In genomic region chr2:213252206-213252605, GRCh38 we compare ENCODE assay signal across 1 cellular context.
TF ChIP-seq lines count a peak whose summit lies in the region.

No MANE protein-coding gene starts in this region.

TF ChIP-seq in WTC11, 78 proteins besides CTCF, POLR2A, EP300 and RAD21 (continued from another document):
- no peak for TF ChIP-seq FOXP4 (CRISPR knock-in tag; IDR thresholded peaks at IDR 0.05)
- no peak for TF ChIP-seq ZNF423 (CRISPR knock-in tag; IDR thresholded peaks at IDR 0.05)
- no peak for TF ChIP-seq STAT6 (CRISPR knock-in tag; conservative IDR thresholded peaks at IDR 0.05; ENCODE audit: low read depth)
- no peak for TF ChIP-seq E2F1 (CRISPR knock-in tag; IDR thresholded peaks at IDR 0.05)
- no peak for TF ChIP-seq MYBL2 (CRISPR knock-in tag; IDR thresholded peaks at IDR 0.05)
- no peak for TF ChIP-seq AR (CRISPR knock-in tag; IDR thresholded peaks at IDR 0.05)
- TF ChIP-seq ATF2 (CRISPR knock-in tag; IDR thresholded peaks at IDR 0.05; ENCODE audit: borderline replicate concordance, low read depth) = no peak
- TF ChIP-seq EMX1 (CRISPR knock-in tag; IDR thresholded peaks at IDR 0.05) = no peak
- no peak for TF ChIP-seq ZSCAN18 (CRISPR knock-in tag; IDR thresholded peaks at IDR 0.05)
- no peak for TF ChIP-seq E2F5 (CRISPR knock-in tag; IDR thresholded peaks at IDR 0.05)
- TF ChIP-seq MXD4 (CRISPR knock-in tag; IDR thresholded peaks at IDR 0.05; ENCODE audit: borderline replicate concordance) = no peak
- no peak for TF ChIP-seq SMAD3 (CRISPR knock-in tag; IDR thresholded peaks at IDR 0.05; ENCODE audit: borderline replicate concordance)
TF ChIP-seq in WTC11: peak in this region for 0.
